1 cellular context compared by ENCODE assay signal in genomic region chr7:99557940-99558305, GRCh38.
TF ChIP-seq lines count a peak whose summit lies in the region.

No MANE protein-coding gene starts in this region.

TF ChIP-seq in GM12878, 131 proteins besides CTCF, POLR2A, EP300 and RAD21:
- peak; percentile 92 for TF ChIP-seq YY1 (IDR thresholded peaks at IDR 0.05; ENCODE audit: low read depth, low read length)
- peak; percentile 4 for TF ChIP-seq BCL3 (IDR thresholded peaks at IDR 0.05; ENCODE audit: borderline replicate concordance, insufficient read depth, low read depth, low read length, poor library complexity, severe bottlenecking)
- TF ChIP-seq RB1 (IDR thresholded peaks at IDR 0.05; ENCODE audit: borderline replicate concordance), result 0 out of 2 replicates have a peak, but pooled peaks have one; percentile 21
- TF ChIP-seq KLF5 (IDR thresholded peaks at IDR 0.05; ENCODE audit: partially characterized antibody), result peak; percentile 49
- no peak for TF ChIP-seq ZNF384 (IDR thresholded peaks at IDR 0.05; ENCODE audit: borderline replicate concordance, low read depth, low read length)
